Comparison of ENCODE assay signal across 8 cellular contexts in the genomic region with DNA sequence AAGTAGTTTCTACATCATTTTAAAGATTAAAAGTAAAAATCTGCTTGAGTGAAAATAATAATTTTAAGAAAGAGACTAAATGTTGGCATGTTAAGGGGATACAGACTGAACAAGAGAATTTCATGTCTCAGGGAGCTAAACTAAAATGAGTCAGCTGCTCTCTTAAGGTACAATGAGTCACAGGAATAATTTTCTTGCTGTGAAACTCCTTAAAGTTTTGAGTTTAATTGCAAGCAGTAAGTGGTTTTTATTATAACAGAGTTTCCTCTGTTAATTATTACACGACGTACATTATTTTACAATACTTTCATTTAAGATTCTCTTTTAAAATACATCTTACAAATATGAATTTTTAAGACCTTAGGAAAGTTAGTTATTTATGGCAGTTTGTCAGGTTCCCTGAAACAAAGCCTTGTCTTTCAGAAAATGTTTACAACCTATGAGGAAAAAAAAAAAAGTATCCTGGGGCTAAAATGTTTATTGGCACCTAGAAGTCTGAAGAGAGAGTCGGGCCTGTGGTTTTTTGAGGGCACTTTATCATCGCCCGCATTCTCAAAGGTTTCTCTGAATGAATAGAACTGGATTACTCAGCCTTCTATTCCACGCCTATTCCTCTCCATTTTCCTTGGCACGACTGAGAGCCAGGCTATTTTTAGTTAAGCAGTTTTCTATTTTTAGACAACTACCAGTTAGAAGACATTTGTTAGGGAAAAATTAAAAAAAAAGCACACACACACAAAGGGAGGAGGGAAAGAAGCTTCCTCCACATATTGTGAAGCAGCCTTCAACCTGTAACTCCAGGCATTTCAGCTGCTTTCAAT.
DNase-seq lines count a peak whose midpoint lies in the region; ATAC-seq and TF ChIP-seq lines count a peak whose summit lies in the region.

No MANE protein-coding gene starts in this region.

- TF ChIP-seq CTCF in lung (IDR thresholded peaks at IDR 0.05; ENCODE audit: control extremely low read depth, extremely low read depth) (no peak), tibial artery (IDR thresholded peaks at IDR 0.05) (peak in 1 of 2 experiments; percentile 9)

- peaks cover 0 to 14% of the 10 kb centered on the region in 2 donors for H3K4me1 ChIP-seq in lung (ENCODE audit: control insufficient read depth in 2 of 2, insufficient read depth in 2 of 2, low read length in 2 of 2)
- peaks cover 0 to 47% (median 16%) of the 10 kb centered on the region in 4 donors for H3K4me1 ChIP-seq in tibial artery

- H3K36me3 ChIP-seq in lung (ENCODE audit: control insufficient read depth in 2 of 2, insufficient read depth in 2 of 2, low read length in 2 of 2), result no peaks in the 10 kb centered on the region
- H3K36me3 ChIP-seq in tibial artery, result no peaks in the 10 kb centered on the region

- 4 to 7% methylated on average over 7 of the region's 7 CpGs for WGBS in lung, 2 donors

- H3K27me3 ChIP-seq in lung (ENCODE audit: control insufficient read depth, insufficient read depth), result no peaks in the 10 kb centered on the region
- no peaks in the 10 kb centered on the region for H3K27me3 ChIP-seq in tibial artery

- no peaks in the 10 kb centered on the region for H3K9me3 ChIP-seq in lung (ENCODE audit: control insufficient read depth in 2 of 2, insufficient read depth in 1 of 2, low read length in 1 of 2)
- no peaks in the 10 kb centered on the region for H3K9me3 ChIP-seq in tibial artery

- peak overlapping the region in 1 of 2 donors; percentile 89 for H3K27ac ChIP-seq in lung (ENCODE audit: low read depth in 1 of 2, low read length in 1 of 2)
- H3K27ac ChIP-seq in tibial artery, result peak overlapping the region; percentile 37 to 59

- peak; percentile 17 to 38 for ATAC-seq in activated CD4-positive, CD25-positive, alpha-beta regulatory T cell treated with anti-CD3 and anti-CD28 coated beads, Interleukin-2, amount 50 U/mL, for 24 hours
- ATAC-seq in HG02870 (IDR thresholded peaks at IDR 0.05; ENCODE audit: unreplicated experiment) (peak; percentile 61), lung (ENCODE audit: insufficient read depth, low FRiP score) (peak; percentile 89)

- no peak for DNase-seq in activated CD4-positive, CD25-positive, alpha-beta regulatory T cell (lab: John Stamatoyannopoulos, UW)
- DNase-seq in NCI-H2227 (lab: John Stamatoyannopoulos, UW; ENCODE audit: unreplicated experiment) (peak; percentile 72), cerebellum (ENCODE audit: low spot score) (peak; percentile 47), lung (ENCODE audit: low spot score) (peak; percentile 56), tibial artery (peak in 1 of 2 donors; percentile 44), OCI-M2 (lab: John Stamatoyannopoulos, UW; ENCODE audit: unreplicated experiment) (no peak)

- intact Hi-C loops in tibial artery (cut with DNase I; ENCODE audit: low total_unique reads), result loop anchor here (5.0 to 10.0 kb wide), 3 partner anchors 42 to 102 kb away; no protein-coding TSS in a partner anchor

- H3K4me3 ChIP-seq in lung (no peak overlapping the region), tibial artery (peak overlapping the region; percentile 2 to 6)

Comparison
In these comparisons a context has a peak if more than half of its experiments do, and no peak if none do; other contexts are left out.
1. ATAC-seq: peak in every context shown above with its lines; median percentile 89 in lung; 61 in HG02870; 28 in activated CD4-positive, CD25-positive, alpha-beta regulatory T cell treated with anti-CD3 and anti-CD28 coated beads, Interleukin-2, amount 50 U/mL, for 24 hours.
2. DNase-seq: peak in NCI-H2227 (single experiment), cerebellum (single experiment) and lung (single experiment); none in activated CD4-positive, CD25-positive, alpha-beta regulatory T cell (0 of 4) and OCI-M2 (single experiment).